8 cellular contexts compared by ENCODE assay signal in the genomic region with DNA sequence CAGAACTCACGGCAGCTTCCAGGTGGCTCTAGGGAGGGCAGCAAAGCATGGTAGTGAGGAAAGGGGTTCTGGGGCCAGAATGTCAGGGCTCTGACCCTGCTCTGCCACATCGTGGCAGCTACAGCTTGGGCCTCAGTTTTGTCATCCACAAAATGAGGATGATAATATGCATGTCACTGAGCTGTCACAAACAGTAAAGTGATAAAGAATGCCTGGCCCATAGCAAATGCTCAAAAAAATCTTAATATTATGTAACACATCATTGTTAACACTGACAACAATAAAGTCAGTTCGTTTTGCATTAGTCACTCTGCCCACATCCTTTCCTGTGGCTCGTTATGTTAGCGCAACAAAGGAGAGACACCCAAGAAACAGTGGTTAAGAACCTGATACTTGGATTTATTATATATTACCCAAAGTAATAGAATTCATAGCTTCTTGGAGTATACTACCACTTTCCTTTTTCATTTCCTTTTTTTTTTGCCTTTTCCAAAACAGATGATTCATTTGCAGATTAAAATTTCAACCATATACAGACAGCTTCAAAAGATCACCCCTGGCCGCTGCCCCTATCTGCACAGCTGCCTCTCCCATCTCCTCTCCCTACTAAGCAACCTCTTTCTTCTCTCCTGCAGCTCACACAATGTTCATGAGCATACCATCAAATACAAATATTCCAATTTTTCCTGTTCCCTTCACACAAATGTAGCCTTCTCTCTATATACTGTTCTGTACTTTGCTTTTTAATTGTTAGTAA. TPM values are rescaled to one million over a fixed set of nuclear protein-coding genes. Genes with fewer than 3 reads are reported as not detected.
DNase-seq lines count a peak whose midpoint lies in the region; ATAC-seq and TF ChIP-seq lines count a peak whose summit lies in the region.

No MANE protein-coding gene starts in this region.

- H3K36me3 ChIP-seq in effector memory CD4-positive, alpha-beta T cell (ENCODE audit: control insufficient read depth, insufficient read depth, low read length) = no peaks in the 10 kb centered on the region

- no peak for TF ChIP-seq CTCF in GM10248 (IDR thresholded peaks at IDR 0.05; ENCODE audit: control extremely low read depth, extremely low read depth, low read depth, missing control alignments)

- H3K27me3 ChIP-seq in effector memory CD4-positive, alpha-beta T cell (replicated peaks; ENCODE audit: control insufficient read depth, insufficient read depth, low read length, poor library complexity, severe bottlenecking) = no peaks in the 10 kb centered on the region

- intact Hi-C loops in left colon (cut with DNase I, micrococcal nuclease) = no loop called here

- DNase-seq in CD1c-positive myeloid dendritic cell (ENCODE audit: extremely low spot score) = peak; percentile 37
- peak; percentile 82 for DNase-seq in H4 (ENCODE audit: low spot score)
- DNase-seq in SIG-M5 treated with dmso at 0.1 percent for 504 hours (lab: John Stamatoyannopoulos, UW; ENCODE audit: unreplicated experiment) = peak; percentile 83
- peak; percentile 15 to 36 (median 34) for DNase-seq in effector memory CD4-positive, alpha-beta T cell
- DNase-seq in NCI-H2171 (lab: John Stamatoyannopoulos, UW) = no peak
- DNase-seq in SK-N-DZ (ENCODE audit: low spot score) = no peak
- DNase-seq in GM10248 (ENCODE audit: extremely low spot score) = no peak
- no peak for DNase-seq in left colon

- H3K4me3 ChIP-seq in effector memory CD4-positive, alpha-beta T cell (ENCODE audit: insufficient read depth, low read depth, low read length, poor library complexity, severe bottlenecking) = no peak overlapping the region

- CTCF ChIA-PET in GM10248 (lab: Yijun Ruan, JAX) = interaction anchor here (1.2 to 1.4 kb wide), 2 partner anchors 23 to 552 kb away, joined by 3 read pairs; no protein-coding TSS in a partner anchor

- peak overlapping the region; percentile 46 for H3K27ac ChIP-seq in effector memory CD4-positive, alpha-beta T cell (ENCODE audit: insufficient read depth, low read length, poor library complexity, severe bottlenecking)

- POLR2A ChIA-PET in GM10248 (lab: Yijun Ruan, JAX) = no interaction called here

- H3K9me3 ChIP-seq in effector memory CD4-positive, alpha-beta T cell (ENCODE audit: control insufficient read depth, low read length) = peaks cover 11% of the 10 kb centered on the region

- peaks cover 15% of the 10 kb centered on the region for H3K4me1 ChIP-seq in effector memory CD4-positive, alpha-beta T cell (ENCODE audit: control insufficient read depth, insufficient read depth, low read length, poor library complexity, severe bottlenecking)

- ATAC-seq in left colon = no peak

RNA-seq across cellular contexts. Expression of a gene that starts 45.5 kb away (rescaled TPM):
- total RNA-seq in H4 (2014; rRNA removed; shearing (Covaris generic)) = not detected in 2 replicates
- polyA plus RNA-seq in SK-N-DZ (2014; cell fraction: cytosol; rRNA removed) = 149 and 151 TPM in 2 replicates
- 83.3 and 101 TPM in 2 replicates for polyA plus RNA-seq in SK-N-DZ (2014; cell fraction: nucleus; rRNA removed)
- total RNA-seq in left colon = 10 to 100 TPM; 69.3 to 74.7 TPM

Comparison
In these comparisons a context has a peak if more than half of its experiments do, and no peak if none do; other contexts are left out.
1. DNase-seq: peak in CD1c-positive myeloid dendritic cell (single experiment), H4 (single experiment), SIG-M5 treated with dmso at 0.1 percent for 504 hours (single experiment) and effector memory CD4-positive, alpha-beta T cell (3 of 3); none in NCI-H2171 (single experiment), SK-N-DZ (single experiment), GM10248 (single experiment) and left colon (0 of 2).
2. RNA of a gene that starts 45.5 kb away (total RNA-seq): 69.3 to 74.7 TPM in left colon; not detected in H4; every median in the first group is over 10 times any median in the second.